19 cellular contexts compared by ENCODE assay signal in the genomic region with DNA sequence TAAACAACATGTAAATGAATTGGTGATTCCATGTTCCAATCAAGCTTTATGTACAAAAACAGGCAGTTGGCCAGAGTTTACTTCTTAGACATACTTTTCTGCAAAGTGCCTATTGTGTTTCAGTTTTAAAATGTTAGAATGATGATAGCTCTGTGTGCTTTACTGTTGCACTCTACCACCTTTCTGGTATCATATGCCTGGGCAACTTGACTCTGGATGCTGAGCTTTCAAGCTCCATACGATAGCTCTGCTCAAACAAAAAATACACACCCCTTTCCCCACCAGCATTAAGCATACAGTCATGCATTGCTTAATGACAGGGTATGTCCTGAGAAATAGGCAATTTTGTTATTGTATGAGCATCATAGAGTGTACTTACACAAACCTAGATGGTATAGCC.
"Had no signal": no experiment of that assay in that cellular context is flagged by ENCODE, and none has a peak within 500 bp of the region (broad histone marks: within the 10 kb centered on the region; RNA-seq: fewer than 3 reads in every experiment).

No MANE protein-coding gene starts in this region.

- H3K27ac ChIP-seq: foreskin keratinocyte, ovary, prostate gland, spleen, upper lobe of right lung had no signal

- ATAC-seq: activated naive CD4-positive, alpha-beta T cell treated with anti-CD3 and anti-CD28 coated beads, Interleukin-2, amount 50 U/mL, for 72 hours; foreskin keratinocyte; left lobe of liver; natural killer cell; stimulated activated naive CD8-positive, alpha-beta T cell treated with anti-CD3 and anti-CD28 coated beads, Interleukin-15, Interleukin-2, amounts not matched to agents 100 U/mL and 50 U/mL, for 24 hours; upper lobe of right lung; WTC11 had no signal

- H3K4me3 ChIP-seq: ovary, prostate gland, spleen, upper lobe of right lung had no signal

- H3K4me1 ChIP-seq: foreskin keratinocyte, prostate gland, spleen, upper lobe of right lung had no signal

- DNase-seq: activated T-cell treated with anti-CD3 and anti-CD28 coated beads, Interleukin-2, amount 50 U/mL, for 1 hour; aorta; central memory CD4-positive, alpha-beta T cell; dermis blood vessel endothelial cell; effector CD8-positive, alpha-beta T cell; foreskin keratinocyte; kidney; midbrain; natural killer cell; ovary; spleen; stimulated activated CD4-positive, alpha-beta T cell treated with anti-CD3 and anti-CD28 coated beads, Interleukin-4, amount 100 ng/mL, for 24 hours; stimulated activated naive CD8-positive, alpha-beta T cell treated with anti-CD3 and anti-CD28 coated beads, Interleukin-15, Interleukin-2, amounts not matched to agents 100 U/mL and 50 U/mL, for 24 hours; T1000; upper lobe of right lung had no signal

- H3K27me3 ChIP-seq: foreskin keratinocyte, ovary, spleen, upper lobe of right lung had no signal

- H3K36me3 ChIP-seq: ovary, prostate gland, spleen, upper lobe of right lung had no signal

- H3K9me3 ChIP-seq: ovary, prostate gland, spleen, upper lobe of right lung had no signal
